ENCODE assay signal across 1 cellular context in genomic region chr17:73520369-73520761, GRCh38.
TF ChIP-seq lines count a peak whose summit lies in the region.

No MANE protein-coding gene starts in this region.

TF ChIP-seq in K562, 482 proteins besides CTCF, POLR2A, EP300 and RAD21 (continued from another document):
- no peak for TF ChIP-seq RFX7 (CRISPR knock-in tag; IDR thresholded peaks at IDR 0.05)
- no peak for TF ChIP-seq MYC (IDR thresholded peaks at IDR 0.05; ENCODE audit: low read depth, low read length)
- TF ChIP-seq MYC (CRISPR knock-in tag; IDR thresholded peaks at IDR 0.05; ENCODE audit: borderline replicate concordance, low read depth) = no peak
- no peak for TF ChIP-seq RBM15 (IDR thresholded peaks at IDR 0.05; ENCODE audit: insufficient read depth, low read length)
